8 cellular contexts compared by ENCODE assay signal in the genomic region with DNA sequence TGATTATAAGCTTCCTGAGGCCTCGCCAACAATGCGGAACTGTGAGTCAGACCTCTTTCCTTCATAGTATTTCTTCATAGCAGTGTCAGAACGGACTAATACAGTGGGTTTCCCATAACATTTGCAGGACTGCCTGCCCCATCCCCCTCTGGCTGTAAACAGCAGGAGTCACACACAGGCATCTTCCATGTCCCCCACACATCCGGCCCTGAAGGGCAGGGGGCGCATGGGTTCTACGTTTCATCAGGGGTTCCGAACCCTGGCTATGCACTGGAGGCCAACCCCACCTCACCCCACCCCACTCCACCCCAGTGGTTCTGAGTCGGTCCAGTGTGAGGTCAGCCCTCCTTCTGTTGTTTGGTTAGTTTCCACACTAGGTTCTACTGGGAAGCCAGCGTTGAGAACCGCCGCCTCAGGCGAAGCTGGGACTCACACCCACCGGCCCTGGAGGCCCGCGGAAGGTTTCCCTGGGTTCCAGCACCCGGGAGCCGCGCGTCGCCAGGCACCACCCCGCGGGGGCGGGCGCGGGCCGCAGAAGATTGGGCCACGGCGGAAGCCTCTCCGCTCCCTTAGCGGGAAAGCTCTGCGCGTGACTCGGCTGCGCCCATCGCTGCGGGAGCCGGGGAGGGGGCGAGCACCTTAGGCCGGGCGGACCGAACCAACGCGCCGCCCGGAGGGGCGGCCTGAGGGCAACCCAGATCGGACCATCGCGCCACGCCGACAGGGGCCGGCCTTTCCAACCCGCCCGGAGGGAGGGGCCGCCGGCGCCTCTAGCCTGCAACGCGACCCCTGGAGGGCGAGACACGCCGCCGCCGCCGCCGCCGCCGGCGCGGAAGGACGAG. TPM values are rescaled to one million over a fixed set of nuclear protein-coding genes. Genes with fewer than 3 reads are reported as not detected.
A peak's percentile ranks its signal among the peaks of the same experiment; 100 is the strongest.
DNase-seq lines count a peak whose midpoint lies in the region; ATAC-seq and TF ChIP-seq lines count a peak whose summit lies in the region.

A gene with protein sequence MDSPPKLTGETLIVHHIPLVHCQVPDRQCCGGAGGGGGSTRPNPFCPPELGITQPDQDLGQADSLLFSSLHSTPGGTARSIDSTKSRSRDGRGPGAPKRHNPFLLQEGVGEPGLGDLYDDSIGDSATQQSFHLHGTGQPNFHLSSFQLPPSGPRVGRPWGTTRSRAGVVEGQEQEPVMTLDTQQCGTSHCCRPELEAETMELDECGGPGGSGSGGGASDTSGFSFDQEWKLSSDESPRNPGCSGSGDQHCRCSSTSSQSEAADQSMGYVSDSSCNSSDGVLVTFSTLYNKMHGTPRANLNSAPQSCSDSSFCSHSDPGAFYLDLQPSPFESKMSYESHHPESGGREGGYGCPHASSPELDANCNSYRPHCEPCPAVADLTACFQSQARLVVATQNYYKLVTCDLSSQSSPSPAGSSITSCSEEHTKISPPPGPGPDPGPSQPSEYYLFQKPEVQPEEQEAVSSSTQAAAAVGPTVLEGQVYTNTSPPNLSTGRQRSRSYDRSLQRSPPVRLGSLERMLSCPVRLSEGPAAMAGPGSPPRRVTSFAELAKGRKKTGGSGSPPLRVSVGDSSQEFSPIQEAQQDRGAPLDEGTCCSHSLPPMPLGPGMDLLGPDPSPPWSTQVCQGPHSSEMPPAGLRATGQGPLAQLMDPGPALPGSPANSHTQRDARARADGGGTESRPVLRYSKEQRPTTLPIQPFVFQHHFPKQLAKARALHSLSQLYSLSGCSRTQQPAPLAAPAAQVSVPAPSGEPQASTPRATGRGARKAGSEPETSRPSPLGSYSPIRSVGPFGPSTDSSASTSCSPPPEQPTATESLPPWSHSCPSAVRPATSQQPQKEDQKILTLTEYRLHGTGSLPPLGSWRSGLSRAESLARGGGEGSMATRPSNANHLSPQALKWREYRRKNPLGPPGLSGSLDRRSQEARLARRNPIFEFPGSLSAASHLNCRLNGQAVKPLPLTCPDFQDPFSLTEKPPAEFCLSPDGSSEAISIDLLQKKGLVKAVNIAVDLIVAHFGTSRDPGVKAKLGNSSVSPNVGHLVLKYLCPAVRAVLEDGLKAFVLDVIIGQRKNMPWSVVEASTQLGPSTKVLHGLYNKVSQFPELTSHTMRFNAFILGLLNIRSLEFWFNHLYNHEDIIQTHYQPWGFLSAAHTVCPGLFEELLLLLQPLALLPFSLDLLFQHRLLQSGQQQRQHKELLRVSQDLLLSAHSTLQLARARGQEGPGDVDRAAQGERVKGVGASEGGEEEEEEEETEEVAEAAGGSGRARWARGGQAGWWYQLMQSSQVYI (N-terminal part only) (plus strand): TSS at position 799 of the 842 bp plus-strand sequence. CDS start 56,411 bp downstream, outside the sequence.

- peak within 1 kb of the TSS; percentile 74 for H3K27ac Mint-ChIP-seq in T-helper 2 cell treated with Interferon-gamma antibody and Interleukin-4, amounts not matched to agents 5 μg/mL and 100 μg/mL, for 36 hours
- H3K27ac Mint-ChIP-seq in MCF 10A (ENCODE audit: low read depth, unreplicated experiment), result peak within 1 kb of the TSS; percentile 97

- POLR2A ChIA-PET in MCF 10A (lab: Yijun Ruan, JAX), result interaction anchor here (0.6 to 2.1 kb wide), 24 partner anchors 11 to 590 kb away, joined by 3 to 17 read pairs (median 4); a partner anchor contains a TSS

- DNase-seq in stimulated activated naive CD4-positive, alpha-beta T cell (lab: John Stamatoyannopoulos, UW), result peak; percentile 26 to 54 (median 38)
- DNase-seq in stimulated activated naive CD4-positive, alpha-beta T cell treated with Interleukin-2 at 50 U/mL for 16 hours (lab: John Stamatoyannopoulos, UW), result no peak
- peak; percentile 93 for DNase-seq in NCI-H146 (lab: John Stamatoyannopoulos, UW)
- DNase-seq in T-helper 2 cell treated with Interferon-gamma antibody and Interleukin-4, amounts not matched to agents 5 μg/mL and 100 μg/mL, for 36 hours (ENCODE audit: low spot score), result peak; percentile 69
- DNase-seq in MCF 10A (ENCODE audit: unreplicated experiment), result peak; percentile 85
- DNase-seq in iPS DF 4.7 (ENCODE audit: extremely low read depth, low spot score), result peak; percentile 41
- DNase-seq in renal cortical epithelial cell (ENCODE audit: low read depth), result peak; percentile 79

- H3K4me3 Mint-ChIP-seq in T-helper 2 cell treated with Interferon-gamma antibody and Interleukin-4, amounts not matched to agents 5 μg/mL and 100 μg/mL, for 36 hours, result peak within 1 kb of the TSS; percentile 85
- peak within 1 kb of the TSS; percentile 93 for H3K4me3 Mint-ChIP-seq in MCF 10A (ENCODE audit: unreplicated experiment)

- CTCF ChIA-PET in MCF 10A (lab: Yijun Ruan, JAX), result interaction anchor here (0.6 to 2.1 kb wide), 11 partner anchors 13 to 386 kb away, joined by 3 to 20 read pairs (median 3); a partner anchor contains a TSS

- no peaks in the 10 kb centered on the region for H3K36me3 Mint-ChIP-seq in T-helper 2 cell treated with Interferon-gamma antibody and Interleukin-4, amounts not matched to agents 5 μg/mL and 100 μg/mL, for 36 hours (ENCODE audit: low read depth)
- H3K36me3 Mint-ChIP-seq in MCF 10A (ENCODE audit: insufficient read depth, unreplicated experiment), result peaks cover 5% of the 10 kb centered on the region

- peaks cover 9% of the 10 kb centered on the region for H3K27me3 Mint-ChIP-seq in T-helper 2 cell treated with Interferon-gamma antibody and Interleukin-4, amounts not matched to agents 5 μg/mL and 100 μg/mL, for 36 hours (ENCODE audit: low read depth)
- H3K27me3 Mint-ChIP-seq in MCF 10A (ENCODE audit: insufficient read depth, unreplicated experiment), result no peaks in the 10 kb centered on the region

- ATAC-seq in GM18520 (IDR thresholded peaks at IDR 0.05; ENCODE audit: unreplicated experiment), result no peak

- TF ChIP-seq CTCF in MCF 10A (IDR thresholded peaks at IDR 0.05; ENCODE audit: unreplicated experiment), result peak; percentile 20

- peaks cover 27% of the 10 kb centered on the region for H3K4me1 Mint-ChIP-seq in T-helper 2 cell treated with Interferon-gamma antibody and Interleukin-4, amounts not matched to agents 5 μg/mL and 100 μg/mL, for 36 hours (ENCODE audit: low read depth)
- H3K4me1 Mint-ChIP-seq in MCF 10A (ENCODE audit: insufficient read depth, unreplicated experiment), result peaks cover 23% of the 10 kb centered on the region

- H3K9me3 Mint-ChIP-seq in T-helper 2 cell treated with Interferon-gamma antibody and Interleukin-4, amounts not matched to agents 5 μg/mL and 100 μg/mL, for 36 hours, result no peaks in the 10 kb centered on the region
- H3K9me3 Mint-ChIP-seq in MCF 10A (ENCODE audit: unreplicated experiment), result no peaks in the 10 kb centered on the region

- no TSS peak for BruUV-seq in MCF 10A (replicated peaks; lab: Mats Ljungman, UMichigan)

- intact Hi-C loops in MCF 10A (cut with micrococcal nuclease), result loop anchor here (1.0 to 2.0 kb wide), 5 partner anchors 21 to 243 kb away; a partner anchor contains a TSS

RNA-seq across cellular contexts. Expression of the gene that starts here (rescaled TPM):
- total RNA-seq in MCF 10A (2022), result 27.8 and 30.5 TPM in 2 replicates
- total RNA-seq in renal cortical epithelial cell, result 20.8 and 42.4 TPM in 2 replicates
